In the genomic region with DNA sequence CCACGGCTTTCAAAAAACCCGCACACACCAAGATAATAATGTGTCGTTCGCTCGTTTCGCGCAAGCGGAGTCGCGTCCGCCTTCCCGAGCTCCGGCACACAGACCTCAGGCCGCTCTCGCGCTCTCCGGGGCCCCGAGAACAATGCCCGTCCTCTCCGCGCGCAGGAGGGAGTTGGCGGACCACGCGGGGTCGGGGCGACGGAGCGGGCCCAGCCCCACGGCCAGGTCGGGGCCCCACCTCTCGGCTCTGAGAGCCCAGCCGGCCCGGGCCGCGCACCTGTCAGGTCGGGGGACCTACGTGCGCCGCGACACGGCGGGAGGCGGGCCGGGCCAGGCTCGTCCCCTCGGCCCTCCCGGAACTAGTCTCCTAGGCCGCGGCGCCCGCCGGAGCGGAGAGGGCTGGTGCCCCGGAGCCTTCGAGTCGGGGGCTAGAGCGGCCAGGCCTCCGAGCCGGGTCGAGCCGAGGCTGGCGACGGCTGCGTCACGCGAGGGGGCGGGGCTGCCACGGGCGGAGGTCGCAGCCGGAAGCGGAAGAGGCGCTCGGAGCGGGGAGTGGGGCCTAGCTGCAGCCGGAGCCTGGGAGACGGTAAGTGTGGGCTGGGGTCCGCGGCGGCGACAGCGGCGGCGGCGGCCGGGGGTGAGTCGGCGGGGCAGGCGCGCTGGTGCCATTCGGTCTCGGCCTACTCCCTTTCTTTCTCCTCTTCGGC, we compare ENCODE assay signal across 1 cellular context.
TF ChIP-seq lines count a peak whose summit lies in the region.

A gene (plus strand): TSS at position 524 of the 707 bp plus-strand sequence. CDS start 3,361 bp downstream, outside the sequence.

TF ChIP-seq in K562, 482 proteins besides CTCF, POLR2A, EP300 and RAD21 (continued from another document):
- TF ChIP-seq ETV6 (IDR thresholded peaks at IDR 0.05; ENCODE audit: borderline replicate concordance in 1 of 2, low read depth in 2 of 2, low read length in 1 of 2) (peak in 1 of 2 experiments; percentile 65; a peak in 1 of 4 replicates), ETV6 (CRISPR knock-in tag; IDR thresholded peaks at IDR 0.05; ENCODE audit: borderline replicate concordance) (no peak), FOXK1 (CRISPR knock-in tag; IDR thresholded peaks at IDR 0.05; ENCODE audit: borderline replicate concordance) (no peak), NR4A1 (CRISPR knock-in tag; IDR thresholded peaks at IDR 0.05) (no peak), NR4A1 (tag; IDR thresholded peaks at IDR 0.05) (peak; percentile 42; the same call in 1 of the 2 replicates), RBM14 (IDR thresholded peaks at IDR 0.05; ENCODE audit: borderline replicate concordance, insufficient read depth, low read depth, low read length) (no peak), GATAD2A (IDR thresholded peaks at IDR 0.05) (0 out of 2 replicates have a peak, but pooled peaks have one; percentile 65), KLF6 (CRISPR knock-in tag; IDR thresholded peaks at IDR 0.05; ENCODE audit: borderline replicate concordance) (no peak), CTBP1 (IDR thresholded peaks at IDR 0.05; ENCODE audit: borderline replicate concordance) (peak; percentile 94)
- TF ChIP-seq, protein P1, sequence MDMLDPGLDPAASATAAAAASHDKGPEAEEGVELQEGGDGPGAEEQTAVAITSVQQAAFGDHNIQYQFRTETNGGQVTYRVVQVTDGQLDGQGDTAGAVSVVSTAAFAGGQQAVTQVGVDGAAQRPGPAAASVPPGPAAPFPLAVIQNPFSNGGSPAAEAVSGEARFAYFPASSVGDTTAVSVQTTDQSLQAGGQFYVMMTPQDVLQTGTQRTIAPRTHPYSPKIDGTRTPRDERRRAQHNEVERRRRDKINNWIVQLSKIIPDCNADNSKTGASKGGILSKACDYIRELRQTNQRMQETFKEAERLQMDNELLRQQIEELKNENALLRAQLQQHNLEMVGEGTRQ (CRISPR knock-in tag; IDR thresholded peaks at IDR 0.05), result no peak
